In genomic region chr9:135213566-135213965, GRCh38 we compare ENCODE assay signal across 21 cellular contexts.
DNase-seq lines count a peak whose midpoint lies in the region; ATAC-seq and TF ChIP-seq lines count a peak whose summit lies in the region.
"Had no signal": no experiment of that assay in that cellular context is flagged by ENCODE, and none has a peak within 500 bp of the region (broad histone marks: within the 10 kb centered on the region; RNA-seq: fewer than 3 reads in every experiment).

No MANE protein-coding gene starts in this region.

- H3K4me1 ChIP-seq in right atrium auricular region (peaks cover 0 to 33% of the 10 kb centered on the region in 2 donors), lower lobe of right lung (peaks cover 13% of the 10 kb centered on the region)

- H3K27me3 Mint-ChIP-seq in WTC11 (ENCODE audit: low read depth), result no peaks in the 10 kb centered on the region

- no peak for TF ChIP-seq CTCF in right atrium auricular region (IDR thresholded peaks at IDR 0.05)
- TF ChIP-seq CTCF in WTC11 (IDR thresholded peaks at IDR 0.05), result no peak
- TF ChIP-seq CTCF in lower lobe of right lung (IDR thresholded peaks at IDR 0.05), result no peak

- H3K4me3 ChIP-seq in right atrium auricular region (no peak overlapping the region), lower lobe of right lung (no peak overlapping the region)

- no peak overlapping the region for H3K27ac Mint-ChIP-seq in WTC11
- H3K27ac Mint-ChIP-seq: CD14-positive monocyte had no signal

- H3K4me1 Mint-ChIP-seq in WTC11, result peaks cover 22% of the 10 kb centered on the region
- H3K4me1 Mint-ChIP-seq: CD14-positive monocyte had no signal

- H3K36me3 Mint-ChIP-seq in WTC11, result peaks cover 2% of the 10 kb centered on the region; the same call in 1 of the 2 replicates
- H3K36me3 Mint-ChIP-seq: CD14-positive monocyte had no signal

- intact Hi-C loops in cardiac septum (cut with DNase I), result no loop called here
- intact Hi-C loops in lower lobe of right lung (cut with DNase I), result no loop called here

- H3K9me3 Mint-ChIP-seq in WTC11, result peaks cover 16% of the 10 kb centered on the region

- POLR2A ChIA-PET in WTC11 (lab: Charles Lee), result no interaction called here

- DNase-seq in cardiac septum (ENCODE audit: low spot score) (peak; percentile 51), right atrium auricular region (ENCODE audit: low spot score) (no peak), WTC11 (ENCODE audit: low spot score) (peak; percentile 2), lower lobe of right lung (peak; percentile 3), SIG-M5 treated with dmso at 0.1 percent for 504 hours (lab: John Stamatoyannopoulos, UW; ENCODE audit: unreplicated experiment) (no peak)
- DNase-seq: 8988T, DMS53, GDM1, Karpas-422, MV-4-11, NCI-H1105 treated with DMSO at 0.1 percent for 48 hours, NCI-H1694, NCI-H2081, NCI-H2171 treated with DMSO at 0.1 percent for 48 hours, NCI-H524 treated with DMSO at 0.1 percent for 48 hours, OCI-M1, SHP77 treated with DMSO at 0.1 percent for 48 hours had no signal

- H3K27ac ChIP-seq in right atrium auricular region (no peak overlapping the region), lower lobe of right lung (no peak overlapping the region)

- H3K9me3 ChIP-seq in right atrium auricular region (no peaks in the 10 kb centered on the region), lower lobe of right lung (peaks cover 5% of the 10 kb centered on the region)

- ATAC-seq in WTC11 (no peak), lower lobe of right lung (no peak), HG03159 (IDR thresholded peaks at IDR 0.05; ENCODE audit: unreplicated experiment) (no peak), GM21381 (IDR thresholded peaks at IDR 0.05; ENCODE audit: unreplicated experiment) (no peak)
- ATAC-seq: SK-N-SH treated with all-trans-retinoic acid at 6 μM for 48 hours had no signal

- CTCF ChIA-PET in WTC11 (lab: Charles Lee), result interaction anchor here (1.0 kb wide), 1 partner anchor 35 kb away, joined by 3 read pairs; no protein-coding TSS in a partner anchor

- no peaks in the 10 kb centered on the region for H3K27me3 ChIP-seq in right atrium auricular region
- H3K27me3 ChIP-seq in lower lobe of right lung (ENCODE audit: low read depth), result peaks cover 16% of the 10 kb centered on the region

- no peaks in the 10 kb centered on the region for H3K36me3 ChIP-seq in right atrium auricular region
- H3K36me3 ChIP-seq in lower lobe of right lung, result no peaks in the 10 kb centered on the region

- H3K4me3 Mint-ChIP-seq in WTC11, result no peak overlapping the region
- H3K4me3 Mint-ChIP-seq: CD14-positive monocyte had no signal

TF ChIP-seq in WTC11, 78 proteins besides CTCF, POLR2A, EP300 and RAD21:
- TF ChIP-seq EMX1 (CRISPR knock-in tag; IDR thresholded peaks at IDR 0.05) (no peak), ZNF317 (CRISPR knock-in tag; IDR thresholded peaks at IDR 0.05; ENCODE audit: borderline replicate concordance, low read depth) (no peak), ATF1 (CRISPR knock-in tag; IDR thresholded peaks at IDR 0.05) (no peak), MYBL2 (CRISPR knock-in tag; IDR thresholded peaks at IDR 0.05) (no peak), NR2C2 (CRISPR knock-in tag; IDR thresholded peaks at IDR 0.05) (no peak), KAT7 (CRISPR knock-in tag; IDR thresholded peaks at IDR 0.05; ENCODE audit: borderline replicate concordance) (no peak), ELF4 (CRISPR knock-in tag; IDR thresholded peaks at IDR 0.05; ENCODE audit: low read depth) (no peak), E2F4 (CRISPR knock-in tag; IDR thresholded peaks at IDR 0.05; ENCODE audit: borderline replicate concordance, low read depth) (no peak)
- TF ChIP-seq, protein P1, sequence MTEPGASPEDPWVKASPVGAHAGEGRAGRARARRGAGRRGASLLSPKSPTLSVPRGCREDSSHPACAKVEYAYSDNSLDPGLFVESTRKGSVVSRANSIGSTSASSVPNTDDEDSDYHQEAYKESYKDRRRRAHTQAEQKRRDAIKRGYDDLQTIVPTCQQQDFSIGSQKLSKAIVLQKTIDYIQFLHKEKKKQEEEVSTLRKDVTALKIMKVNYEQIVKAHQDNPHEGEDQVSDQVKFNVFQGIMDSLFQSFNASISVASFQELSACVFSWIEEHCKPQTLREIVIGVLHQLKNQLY (CRISPR knock-in tag; IDR thresholded peaks at IDR 0.05), result no peak
TF ChIP-seq in WTC11: peak in this region for 0.

Comparison
In these comparisons a context has a peak if more than half of its experiments do, and no peak if none do; other contexts are left out.
1. DNase-seq: peak in cardiac septum (single experiment), WTC11 (single experiment) and lower lobe of right lung (single experiment); none in right atrium auricular region (single experiment) and SIG-M5 treated with dmso at 0.1 percent for 504 hours (single experiment).